In the genomic region with DNA sequence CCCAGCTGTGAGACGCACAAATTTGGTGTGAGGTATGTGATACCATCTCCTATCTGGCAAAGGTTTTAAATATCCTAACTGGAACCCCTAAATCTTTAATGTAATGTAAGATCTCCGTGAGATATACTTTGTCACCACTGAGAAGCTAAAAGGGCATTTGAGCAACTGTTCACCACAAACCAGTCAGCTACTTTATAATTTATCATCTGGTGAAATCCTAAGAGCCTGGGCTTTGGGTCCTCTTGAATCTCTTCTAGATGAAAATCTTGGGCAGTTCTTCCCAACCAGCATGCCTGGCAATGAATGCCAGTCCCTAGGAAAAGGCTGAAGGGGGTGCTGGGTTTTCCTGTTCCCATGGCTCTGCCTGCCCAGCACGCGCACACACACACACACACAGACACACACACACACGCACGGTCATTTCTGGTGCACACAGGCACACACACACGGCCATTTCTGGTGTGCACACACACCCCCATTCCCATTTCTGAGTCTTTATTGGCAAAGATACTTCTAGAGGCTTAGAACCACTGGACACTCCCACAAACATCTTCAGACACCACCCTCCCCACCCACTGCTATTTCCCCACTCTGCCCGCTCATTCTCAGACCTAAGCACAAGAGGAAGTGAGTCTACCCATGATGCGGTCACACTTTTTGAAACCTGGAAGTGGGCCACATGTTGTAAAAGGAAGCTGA, we compare ENCODE assay signal across 8 cellular contexts.
DNase-seq lines count a peak whose midpoint lies in the region; ATAC-seq and TF ChIP-seq lines count a peak whose summit lies in the region.

No MANE protein-coding gene starts in this region.

- intact Hi-C loops in activated CD4-positive, alpha-beta T cell treated with anti-CD3 and anti-CD28 coated beads for 36 hours (cut with DNase I, micrococcal nuclease) = loop anchor here (1.0 to 5.0 kb wide), 3 partner anchors 43 to 323 kb away; no protein-coding TSS in a partner anchor

- H3K4me1 Mint-ChIP-seq in activated CD4-positive, alpha-beta T cell treated with anti-CD3 and anti-CD28 coated beads for 36 hours = peaks cover 39% of the 10 kb centered on the region
- peaks cover 43% of the 10 kb centered on the region for H3K4me1 Mint-ChIP-seq in stimulated activated effector memory CD8-positive, alpha-beta T cell treated with anti-CD3 and anti-CD28 coated beads, Interleukin-12 subunit alpha, Interleukin-12 subunit beta, amount 100 ng/mL, for 72 hours

- in situ Hi-C loops in HAP-1 (cut with MboI; ENCODE audit: low sequenced_read_pairs) = no loop called here

- H3K27ac ChIP-seq in coronary artery (peak overlapping the region; percentile 47 to 76), mucosa of rectum (ENCODE audit: low read depth in 2 of 2, low read length in 2 of 2) (peak overlapping the region; percentile 79 to 85)

- peak overlapping the region; percentile 70 to 72 for H3K9ac ChIP-seq in mucosa of rectum (ENCODE audit: low read depth in 1 of 2, low read length in 2 of 2)

- H3K4me3 Mint-ChIP-seq in activated CD4-positive, alpha-beta T cell treated with anti-CD3 and anti-CD28 coated beads for 36 hours = peak overlapping the region; percentile 38
- peak overlapping the region; percentile 63 for H3K4me3 Mint-ChIP-seq in stimulated activated effector memory CD8-positive, alpha-beta T cell treated with anti-CD3 and anti-CD28 coated beads, Interleukin-12 subunit alpha, Interleukin-12 subunit beta, amount 100 ng/mL, for 72 hours

- POLR2A ChIA-PET in activated CD4-positive, alpha-beta T cell treated with anti-CD3 and anti-CD28 coated beads for 36 hours (lab: Charles Lee) = interaction anchor here (0.6 to 0.7 kb wide), 2 partner anchors 88 to 348 kb away, joined by 3 to 7 read pairs; no protein-coding TSS in a partner anchor

- H3K36me3 Mint-ChIP-seq in activated CD4-positive, alpha-beta T cell treated with anti-CD3 and anti-CD28 coated beads for 36 hours (ENCODE audit: low read depth) = no peaks in the 10 kb centered on the region
- H3K36me3 Mint-ChIP-seq in stimulated activated effector memory CD8-positive, alpha-beta T cell treated with anti-CD3 and anti-CD28 coated beads, Interleukin-12 subunit alpha, Interleukin-12 subunit beta, amount 100 ng/mL, for 72 hours = no peaks in the 10 kb centered on the region

- peak; percentile 51 for ATAC-seq in GM21717 (IDR thresholded peaks at IDR 0.05; ENCODE audit: unreplicated experiment)
- peak; percentile 86 for ATAC-seq in activated CD4-positive, alpha-beta T cell treated with anti-CD3 and anti-CD28 coated beads for 36 hours
- peak; percentile 93 for ATAC-seq in stimulated activated effector memory CD8-positive, alpha-beta T cell treated with anti-CD3 and anti-CD28 coated beads, Interleukin-12 subunit alpha, Interleukin-12 subunit beta, amount 100 ng/mL, for 72 hours

- no peaks in the 10 kb centered on the region for H3K27me3 Mint-ChIP-seq in activated CD4-positive, alpha-beta T cell treated with anti-CD3 and anti-CD28 coated beads for 36 hours

- H3K27me3 ChIP-seq in mucosa of rectum (ENCODE audit: control insufficient read depth in 2 of 2, insufficient read depth in 2 of 2, low read length in 2 of 2) = no peaks in the 10 kb centered on the region
- no peaks in the 10 kb centered on the region for H3K27me3 ChIP-seq in HAP-1 (ENCODE audit: low read depth)

- H3K36me3 ChIP-seq in mucosa of rectum (ENCODE audit: control insufficient read depth in 2 of 2, insufficient read depth in 2 of 2, low read length in 2 of 2) (no peaks in the 10 kb centered on the region), HAP-1 (replicated peaks) (no peaks in the 10 kb centered on the region)

- DNase-seq in DMS79 (lab: John Stamatoyannopoulos, UW) (peak; percentile 45), Kasumi-1 (lab: John Stamatoyannopoulos, UW) (peak; percentile 94), coronary artery (ENCODE audit: low spot score) (peak; percentile 86), HAP-1 (ENCODE audit: low spot score in 2 of 2) (no peak)
- DNase-seq in activated CD4-positive, alpha-beta T cell treated with anti-CD3 and anti-CD28 coated beads for 36 hours = peak; percentile 82
- peak; percentile 47 to 77 for DNase-seq in stimulated activated effector memory CD8-positive, alpha-beta T cell treated with anti-CD3 and anti-CD28 coated beads, Interleukin-12 subunit alpha, Interleukin-12 subunit beta, amount 100 ng/mL, for 72 hours (ENCODE audit: low spot score in 2 of 2)

- H3K9me3 Mint-ChIP-seq in activated CD4-positive, alpha-beta T cell treated with anti-CD3 and anti-CD28 coated beads for 36 hours (ENCODE audit: low read depth) = no peaks in the 10 kb centered on the region
- no peaks in the 10 kb centered on the region for H3K9me3 Mint-ChIP-seq in stimulated activated effector memory CD8-positive, alpha-beta T cell treated with anti-CD3 and anti-CD28 coated beads, Interleukin-12 subunit alpha, Interleukin-12 subunit beta, amount 100 ng/mL, for 72 hours

- H3K4me3 ChIP-seq in coronary artery (peak overlapping the region; percentile 52), mucosa of rectum (ENCODE audit: low read length in 2 of 2) (peak overlapping the region; percentile 14 to 37), HAP-1 (no peak overlapping the region)

- H3K27ac Mint-ChIP-seq in activated CD4-positive, alpha-beta T cell treated with anti-CD3 and anti-CD28 coated beads for 36 hours = peak overlapping the region; percentile 48
- H3K27ac Mint-ChIP-seq in stimulated activated effector memory CD8-positive, alpha-beta T cell treated with anti-CD3 and anti-CD28 coated beads, Interleukin-12 subunit alpha, Interleukin-12 subunit beta, amount 100 ng/mL, for 72 hours = peak overlapping the region; percentile 72

- TF ChIP-seq CTCF in coronary artery (IDR thresholded peaks at IDR 0.05) = no peak

- H3K9me3 ChIP-seq in mucosa of rectum (ENCODE audit: control insufficient read depth in 2 of 2, low read length in 2 of 2) = no peaks in the 10 kb centered on the region
- H3K9me3 ChIP-seq in HAP-1 = no peaks in the 10 kb centered on the region; the same call in 1 of the 2 replicates

- H3K4me1 ChIP-seq in mucosa of rectum (ENCODE audit: control insufficient read depth in 2 of 2, insufficient read depth in 2 of 2, low read length in 2 of 2) = peaks cover 32 to 40% of the 10 kb centered on the region in 2 donors
- no peaks in the 10 kb centered on the region for H3K4me1 ChIP-seq in HAP-1

- CTCF ChIA-PET in activated CD4-positive, alpha-beta T cell treated with anti-CD3 and anti-CD28 coated beads for 36 hours (lab: Charles Lee) = interaction anchor here (1.0 to 1.1 kb wide), 2 partner anchors 53 to 233 kb away, joined by 3 to 4 read pairs; no protein-coding TSS in a partner anchor

Comparison
In these comparisons a context has a peak if more than half of its experiments do, and no peak if none do; other contexts are left out.
1. DNase-seq: peak in DMS79 (single experiment), Kasumi-1 (2 of 2), activated CD4-positive, alpha-beta T cell treated with anti-CD3 and anti-CD28 coated beads for 36 hours (single experiment), coronary artery (single experiment) and stimulated activated effector memory CD8-positive, alpha-beta T cell treated with anti-CD3 and anti-CD28 coated beads, Interleukin-12 subunit alpha, Interleukin-12 subunit beta, amount 100 ng/mL, for 72 hours (2 of 2); none in HAP-1 (0 of 2).
2. Peak in every context shown above with its lines, with median percentiles within 50 percentile points of each other: ATAC-seq.